In the genomic region with DNA sequence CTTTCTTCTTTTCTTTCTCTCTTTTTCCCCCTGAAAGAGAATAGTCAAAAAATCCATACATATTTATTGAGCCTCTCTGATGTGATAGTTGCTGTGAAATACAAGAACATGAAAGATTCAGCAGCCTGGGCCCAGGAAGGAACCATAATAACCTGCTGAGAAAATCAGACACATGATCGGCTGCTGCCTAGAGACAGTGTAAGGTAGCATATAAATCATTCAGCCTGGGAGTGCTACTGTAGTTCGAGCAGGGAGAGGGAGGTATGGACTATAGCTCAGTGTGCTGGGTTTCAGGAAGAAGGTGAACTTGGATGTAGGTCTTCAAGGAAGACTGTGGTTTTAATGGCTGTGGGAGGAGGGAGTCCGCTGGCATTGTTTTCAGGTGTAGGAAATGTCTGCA, we compare ENCODE assay signal across 25 cellular contexts.
"Had no signal": no experiment of that assay in that cellular context is flagged by ENCODE, and none has a peak within 500 bp of the region (broad histone marks: within the 10 kb centered on the region; RNA-seq: fewer than 3 reads in every experiment).

No MANE protein-coding gene starts in this region.

- H3K27ac ChIP-seq: adrenal gland, body of pancreas, coronary artery, dorsolateral prefrontal cortex, skin epidermis, testis, transverse colon, vagina, VCaP had no signal

- H3K9me3 ChIP-seq: adrenal gland, body of pancreas, testis, transverse colon, vagina had no signal

- ATAC-seq: body of pancreas; naive thymus-derived CD8-positive, alpha-beta T cell; sciatic nerve; stimulated activated naive CD8-positive, alpha-beta T cell treated with anti-CD3 and anti-CD28 coated beads, Interleukin-15, Interleukin-2, amounts not matched to agents 100 U/mL and 50 U/mL, for 24 hours had no signal

- DNase-seq: activated CD4-positive, alpha-beta T cell treated with anti-CD3 and anti-CD28 coated beads for 4 hours; activated CD4-positive, alpha-beta T cell treated with anti-CD3 and anti-CD28 coated beads, Interleukin-2, amount 50 U/mL, for 4 hours; activated CD8-positive, alpha-beta memory T cell treated with anti-CD3 and anti-CD28 coated beads for 24 hours; activated effector memory CD4-positive, alpha-beta T cell treated with anti-CD3 and anti-CD28 coated beads, Interleukin-2, amount 50 U/mL, for 16 hours; activated naive CD4-positive, alpha-beta T cell treated with anti-CD3 and anti-CD28 coated beads for 36 hours; activated naive CD8-positive, alpha-beta T cell treated with anti-CD3 and anti-CD28 coated beads for 36 hours; adrenal gland; aorta; body of pancreas; dorsolateral prefrontal cortex; effector memory CD4-positive, alpha-beta T cell; islet precursor cell; midbrain; naive thymus-derived CD8-positive, alpha-beta T cell; stimulated activated CD4-positive, alpha-beta T cell treated with anti-CD3 and anti-CD28 coated beads, Interleukin-12 subunit alpha, Interleukin-12 subunit beta, amount 100 ng/mL, for 4 hours; stimulated activated CD4-positive, alpha-beta T cell treated with anti-CD3 and anti-CD28 coated beads, Interleukin-4, amount 100 ng/mL, for 1 hour; stimulated activated naive CD8-positive, alpha-beta T cell treated with anti-CD3 and anti-CD28 coated beads, Interleukin-15, Interleukin-2, amounts not matched to agents 100 U/mL and 50 U/mL, for 24 hours; T-helper 9 cell; testis; transverse colon had no signal

- H3K36me3 ChIP-seq: adrenal gland, transverse colon, vagina had no signal

- H3K27me3 ChIP-seq: adrenal gland, body of pancreas, dorsolateral prefrontal cortex, testis, transverse colon, vagina had no signal

- H3K4me1 ChIP-seq: adrenal gland, body of pancreas, testis had no signal

- H3K4me3 ChIP-seq: adrenal gland, body of pancreas, coronary artery, dorsolateral prefrontal cortex, skin epidermis, testis, transverse colon, vagina had no signal
